ENCODE assay signal across 17 cellular contexts in genomic region chr5:115435065-115435775, GRCh38.
A peak's percentile ranks its signal among the peaks of the same experiment; 100 is the strongest.
DNase-seq lines count a peak whose midpoint lies in the region; ATAC-seq lines count a peak whose summit lies in the region.
"Had no signal": no experiment of that assay in that cellular context is flagged by ENCODE, and none has a peak within 500 bp of the region (broad histone marks: within the 10 kb centered on the region; RNA-seq: fewer than 3 reads in every experiment).

No MANE protein-coding gene starts in this region.

- H3K27ac ChIP-seq in caudate nucleus (ENCODE audit: low read depth, low read length) (peak overlapping the region; percentile 78), aorta (ENCODE audit: low read depth in 1 of 2, low read length in 2 of 2) (no peak overlapping the region)
- H3K27ac ChIP-seq: BLaER1, GM23248, Peyer's patch had no signal

- H3K4me2 ChIP-seq in skeletal muscle satellite cell (ENCODE audit: low read length) = peak overlapping the region; percentile 3
- H3K4me2 ChIP-seq: BLaER1 had no signal

- H3K9ac ChIP-seq in skeletal muscle satellite cell (ENCODE audit: low read depth, low read length) = no peak overlapping the region
- H3K9ac ChIP-seq: BLaER1, GM23248 had no signal

- DNase-seq in NCI-H524 (lab: John Stamatoyannopoulos, UW) (peak; percentile 2 to 62), NCI-H524 treated with DMSO at 0.1 percent for 48 hours (lab: John Stamatoyannopoulos, UW) (no peak), NCI-H1694 (lab: John Stamatoyannopoulos, UW) (peak; percentile 64), caudate nucleus (lab: John Stamatoyannopoulos, UW) (peak in 3 of 61 donors; percentile 9 to 90 (median 34)), NCI-H510A treated with DMSO at 0.1 percent for 48 hours (lab: John Stamatoyannopoulos, UW) (no peak), aorta (no peak)
- DNase-seq: 8988T; CD8-positive, alpha-beta T cell; DMS79 treated with DMSO at 0.1 percent for 48 hours; GM23248; KBM-7; NCI-H1092; Peyer's patch; SIG-M5 had no signal

- H3K36me3 ChIP-seq in skeletal muscle satellite cell (ENCODE audit: insufficient read depth, low read length) = no peaks in the 10 kb centered on the region
- H3K36me3 ChIP-seq in aorta (ENCODE audit: control insufficient read depth in 1 of 2, insufficient read depth in 2 of 2, low read length in 1 of 2) = no peaks in the 10 kb centered on the region
- H3K36me3 ChIP-seq: BLaER1, Peyer's patch had no signal

- ATAC-seq in aorta (ENCODE audit: low FRiP score) (no peak), GM21390 (IDR thresholded peaks at IDR 0.05; ENCODE audit: unreplicated experiment) (no peak)
- ATAC-seq: CD8-positive, alpha-beta T cell had no signal

- no peaks in the 10 kb centered on the region for H3K27me3 ChIP-seq in skeletal muscle satellite cell (ENCODE audit: control insufficient read depth, insufficient read depth, low read length)
- no peaks in the 10 kb centered on the region for H3K27me3 ChIP-seq in aorta (ENCODE audit: control insufficient read depth in 1 of 2, insufficient read depth in 2 of 2, low read length in 1 of 2)
- H3K27me3 ChIP-seq: BLaER1, Peyer's patch had no signal

- peaks cover 28% of the 10 kb centered on the region for H3K4me1 ChIP-seq in skeletal muscle satellite cell (ENCODE audit: control insufficient read depth, insufficient read depth, low read length)
- H3K4me1 ChIP-seq in aorta (ENCODE audit: control insufficient read depth in 1 of 2, insufficient read depth in 2 of 2, low read length in 2 of 2) = no peaks in the 10 kb centered on the region
- H3K4me1 ChIP-seq: Peyer's patch had no signal

- H3K4me3 ChIP-seq in skeletal muscle satellite cell (ENCODE audit: low read length) (no peak overlapping the region), aorta (ENCODE audit: low read length in 2 of 2) (no peak overlapping the region)
- H3K4me3 ChIP-seq: BLaER1, GM23248, Peyer's patch had no signal

- intact Hi-C loops in aorta (cut with DNase I) = no loop called here

- WGBS in aorta, 2 donors = 61 to 68% methylated on average over 4 of the region's 4 CpGs

- peaks cover 3% of the 10 kb centered on the region for H3K9me3 ChIP-seq in skeletal muscle satellite cell (replicated peaks; ENCODE audit: low read length)
- H3K9me3 ChIP-seq in aorta (ENCODE audit: control insufficient read depth, low read length) = no peaks in the 10 kb centered on the region
- H3K9me3 ChIP-seq: BLaER1 had no signal

Comparison
In these comparisons a context has a peak if more than half of its experiments do, and no peak if none do; other contexts are left out.
1. DNase-seq: peak in NCI-H524 (2 of 2) and NCI-H1694 (single experiment); none in NCI-H524 treated with DMSO at 0.1 percent for 48 hours (single experiment), NCI-H510A treated with DMSO at 0.1 percent for 48 hours (single experiment) and aorta (0 of 2).